ENCODE assay signal across 9 cellular contexts in the genomic region with DNA sequence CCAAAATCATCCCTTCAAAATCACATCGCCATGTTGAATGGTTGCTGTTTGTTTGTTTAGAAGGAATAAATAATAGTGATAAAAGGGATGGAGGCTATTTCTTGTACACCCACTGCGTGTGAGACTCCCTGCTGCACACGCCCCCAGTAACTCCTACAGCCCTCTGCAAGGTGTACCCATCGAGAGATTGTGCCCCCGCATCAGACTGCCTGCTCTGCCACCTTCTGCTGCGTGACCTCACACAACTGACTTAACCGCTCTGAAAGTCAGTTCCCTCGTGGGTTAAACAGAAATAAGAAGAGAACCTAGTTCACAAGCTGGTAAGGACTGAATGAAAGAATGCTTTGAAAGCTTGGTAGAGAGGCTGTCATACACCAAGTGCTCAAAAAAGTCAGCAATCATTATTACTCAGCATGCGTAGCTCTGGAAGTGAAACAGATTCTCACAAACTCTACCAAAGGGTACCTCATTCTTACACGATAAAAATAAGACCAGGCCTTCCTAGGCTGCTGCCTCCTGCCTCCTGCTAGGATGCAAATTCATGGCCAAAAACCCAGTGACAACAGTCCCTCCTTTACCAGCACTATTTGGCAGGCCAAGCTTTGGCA.
DNase-seq lines count a peak whose midpoint lies in the region; ATAC-seq and TF ChIP-seq lines count a peak whose summit lies in the region.
"Had no signal": no experiment of that assay in that cellular context is flagged by ENCODE, and none has a peak within 500 bp of the region (broad histone marks: within the 10 kb centered on the region; RNA-seq: fewer than 3 reads in every experiment).

No MANE protein-coding gene starts in this region.

- H3K4me2 ChIP-seq in MM.1S (ENCODE audit: low read depth, low read length): no peak overlapping the region

- H2AFZ ChIP-seq in MM.1S (ENCODE audit: low read length): no peak overlapping the region

- H3K79me2 ChIP-seq in MM.1S (ENCODE audit: low read length): no peaks in the 10 kb centered on the region

- TF ChIP-seq POLR2A in erythroblast (IDR thresholded peaks at IDR 0.05; ENCODE audit: low read length) (no peak), Peyer's patch (IDR thresholded peaks at IDR 0.05) (no peak)

- no peaks in the 10 kb centered on the region for H3K27me3 ChIP-seq in Peyer's patch
- H3K27me3 ChIP-seq in MM.1S (replicated peaks; ENCODE audit: insufficient read depth, low read length): no peaks in the 10 kb centered on the region

- DNase-seq in erythroblast (lab: John Stamatoyannopoulos, UW): peak; percentile 66 to 74
- DNase-seq in Peyer's patch: no peak
- no peak for DNase-seq in MM.1S
- no peak for DNase-seq in MV-4-11 (lab: John Stamatoyannopoulos, UW)
- no peak for DNase-seq in central memory CD4-positive, alpha-beta T cell
- DNase-seq: DND-41 had no signal

- H4K20me1 ChIP-seq in MM.1S (ENCODE audit: insufficient read depth, low read length): no peaks in the 10 kb centered on the region

- H3K36me3 ChIP-seq in Peyer's patch (no peaks in the 10 kb centered on the region), MM.1S (replicated peaks; ENCODE audit: insufficient read depth, low read length) (no peaks in the 10 kb centered on the region)

- H3K9me3 ChIP-seq in Peyer's patch (no peaks in the 10 kb centered on the region), MM.1S (replicated peaks; ENCODE audit: insufficient read depth, low read length) (no peaks in the 10 kb centered on the region)

- H3K27ac ChIP-seq in 22Rv1: peak overlapping the region; percentile 44
- H3K27ac ChIP-seq in Peyer's patch: no peak overlapping the region
- H3K27ac ChIP-seq in MM.1S (ENCODE audit: low read length): no peak overlapping the region

- H3K4me3 ChIP-seq in Peyer's patch (no peak overlapping the region), MM.1S (ENCODE audit: low read length) (no peak overlapping the region)

- H3F3A ChIP-seq in MM.1S (ENCODE audit: insufficient read depth, low read length): no peaks in the 10 kb centered on the region

- ATAC-seq in GM19452 (IDR thresholded peaks at IDR 0.05; ENCODE audit: unreplicated experiment) (peak; percentile 63), HG03354 (IDR thresholded peaks at IDR 0.05; ENCODE audit: poor library complexity, severe bottlenecking, unreplicated experiment) (peak; percentile 63)

- no peak overlapping the region for H3K9ac ChIP-seq in MM.1S (ENCODE audit: low read length)

- H3K4me1 ChIP-seq in Peyer's patch (peaks cover 0 to 7% (median 0%) of the 10 kb centered on the region in 4 donors), MM.1S (ENCODE audit: low read length) (0 out of 2 replicates have a peak, but pooled peaks cover 3% of the 10 kb centered on the region)

- no peaks in the 10 kb centered on the region for H3K9me2 ChIP-seq in MM.1S (replicated peaks; ENCODE audit: insufficient read depth, low read length)

- TF ChIP-seq CTCF in 22Rv1 (IDR thresholded peaks at IDR 0.05): no peak
- no peak for TF ChIP-seq CTCF in Peyer's patch (IDR thresholded peaks at IDR 0.05)
- no peak for TF ChIP-seq CTCF in MM.1S (IDR thresholded peaks at IDR 0.05; ENCODE audit: low read length)

Comparison
In these comparisons a context has a peak if more than half of its experiments do, and no peak if none do; other contexts are left out.
1. DNase-seq: peak in erythroblast (2 of 2); none in Peyer's patch (0 of 3), MM.1S (single experiment), MV-4-11 (single experiment) and central memory CD4-positive, alpha-beta T cell (single experiment).